In genomic region chr20:24048014-24048611, GRCh38 we compare ENCODE assay signal across 19 cellular contexts. TPM values are rescaled to one million over a fixed set of nuclear protein-coding genes. Genes with fewer than 3 reads are reported as not detected.
DNase-seq lines count a peak whose midpoint lies in the region; ATAC-seq lines count a peak whose summit lies in the region.
"Had no signal": no experiment of that assay in that cellular context is flagged by ENCODE, and none has a peak within 500 bp of the region (broad histone marks: within the 10 kb centered on the region; RNA-seq: fewer than 3 reads in every experiment).

No MANE protein-coding gene starts in this region.

- peaks cover 54% of the 10 kb centered on the region for H3K4me1 ChIP-seq in CD8-positive, alpha-beta memory T cell (ENCODE audit: insufficient read depth, low read length)
- H3K4me1 ChIP-seq: SJCRH30 had no signal

- H3K27me3 Mint-ChIP-seq in activated CD4-positive, alpha-beta memory T cell treated with anti-CD3 and anti-CD28 coated beads for 36 hours = no peaks in the 10 kb centered on the region
- no peaks in the 10 kb centered on the region for H3K27me3 Mint-ChIP-seq in activated CD4-positive, alpha-beta memory T cell treated with anti-CD3 and anti-CD28 coated beads, Interleukin-2, amount 10 ng/mL, durations not matched to agents 7 days and 5 days
- peaks cover 2 to 3% of the 10 kb centered on the region in 2 donors for H3K27me3 Mint-ChIP-seq in CD8-positive, alpha-beta memory T cell

- H3K9me3 ChIP-seq in CD8-positive, alpha-beta memory T cell (ENCODE audit: low read length) = no peaks in the 10 kb centered on the region
- H3K9me3 ChIP-seq: MG63, SJCRH30 had no signal

- POLR2A ChIA-PET in activated CD4-positive, alpha-beta memory T cell treated with anti-CD3 and anti-CD28 coated beads for 36 hours (lab: Charles Lee) = no interaction called here
- POLR2A ChIA-PET in activated CD4-positive, alpha-beta memory T cell treated with anti-CD3 and anti-CD28 coated beads, Interleukin-2, amount 10 ng/mL, durations not matched to agents 7 days and 5 days (lab: Charles Lee) = no interaction called here
- POLR2A ChIA-PET in CD8-positive, alpha-beta memory T cell (lab: Charles Lee) = no interaction called here

- ATAC-seq in sciatic nerve = peak; percentile 55
- no peak for ATAC-seq in HG03342 (IDR thresholded peaks at IDR 0.05; ENCODE audit: unreplicated experiment)
- ATAC-seq: HepG2 had no signal

- H3K27ac Mint-ChIP-seq in activated CD4-positive, alpha-beta memory T cell treated with anti-CD3 and anti-CD28 coated beads for 36 hours = peak overlapping the region; percentile 57
- no peak overlapping the region for H3K27ac Mint-ChIP-seq in activated CD4-positive, alpha-beta memory T cell treated with anti-CD3 and anti-CD28 coated beads, Interleukin-2, amount 10 ng/mL, durations not matched to agents 7 days and 5 days
- peak overlapping the region in 4 of 8 donors; percentile 6 to 80 (median 46) for H3K27ac Mint-ChIP-seq in CD8-positive, alpha-beta memory T cell
- H3K27ac Mint-ChIP-seq: CD14-positive monocyte had no signal

- intact Hi-C loops in activated CD4-positive, alpha-beta memory T cell treated with anti-CD3 and anti-CD28 coated beads for 36 hours (cut with micrococcal nuclease) = no loop called here
- intact Hi-C loops in sciatic nerve (cut with DNase I) = no loop called here

- CTCF ChIA-PET in activated CD4-positive, alpha-beta memory T cell treated with anti-CD3 and anti-CD28 coated beads for 36 hours (lab: Charles Lee) = no interaction called here
- CTCF ChIA-PET in activated CD4-positive, alpha-beta memory T cell treated with anti-CD3 and anti-CD28 coated beads, Interleukin-2, amount 10 ng/mL, durations not matched to agents 7 days and 5 days (lab: Charles Lee) = no interaction called here
- CTCF ChIA-PET in CD8-positive, alpha-beta memory T cell (lab: Charles Lee) = interaction anchor here (1.0 to 2.0 kb wide), 3 partner anchors 15 to 111 kb away, joined by 3 to 5 read pairs (median 3); no protein-coding TSS in a partner anchor

- H3K27me3 ChIP-seq in CD8-positive, alpha-beta memory T cell (ENCODE audit: insufficient read depth, low read length, poor library complexity, severe bottlenecking) = no peaks in the 10 kb centered on the region
- H3K27me3 ChIP-seq: MG63 had no signal

- H3K4me1 Mint-ChIP-seq in activated CD4-positive, alpha-beta memory T cell treated with anti-CD3 and anti-CD28 coated beads for 36 hours (ENCODE audit: low read depth) = peaks cover 56% of the 10 kb centered on the region
- peaks cover 63% of the 10 kb centered on the region for H3K4me1 Mint-ChIP-seq in activated CD4-positive, alpha-beta memory T cell treated with anti-CD3 and anti-CD28 coated beads, Interleukin-2, amount 10 ng/mL, durations not matched to agents 7 days and 5 days
- peaks cover 32 to 53% (median 45%) of the 10 kb centered on the region in 3 donors for H3K4me1 Mint-ChIP-seq in CD8-positive, alpha-beta memory T cell
- H3K4me1 Mint-ChIP-seq: CD14-positive monocyte had no signal

- H3K4me3 ChIP-seq in CD8-positive, alpha-beta memory T cell (ENCODE audit: low read length) = no peak overlapping the region
- H3K4me3 ChIP-seq: MG63, SJCRH30 had no signal

- no peaks in the 10 kb centered on the region for H3K36me3 ChIP-seq in CD8-positive, alpha-beta memory T cell (ENCODE audit: insufficient read depth, low read length)
- H3K36me3 ChIP-seq: MG63, SJCRH30 had no signal

- no peaks in the 10 kb centered on the region for H3K9me3 Mint-ChIP-seq in activated CD4-positive, alpha-beta memory T cell treated with anti-CD3 and anti-CD28 coated beads for 36 hours
- H3K9me3 Mint-ChIP-seq in activated CD4-positive, alpha-beta memory T cell treated with anti-CD3 and anti-CD28 coated beads, Interleukin-2, amount 10 ng/mL, durations not matched to agents 7 days and 5 days = no peaks in the 10 kb centered on the region
- H3K9me3 Mint-ChIP-seq in CD8-positive, alpha-beta memory T cell = no peaks in the 10 kb centered on the region

- no peak overlapping the region for H3K4me3 Mint-ChIP-seq in activated CD4-positive, alpha-beta memory T cell treated with anti-CD3 and anti-CD28 coated beads for 36 hours
- no peak overlapping the region for H3K4me3 Mint-ChIP-seq in activated CD4-positive, alpha-beta memory T cell treated with anti-CD3 and anti-CD28 coated beads, Interleukin-2, amount 10 ng/mL, durations not matched to agents 7 days and 5 days
- no peak overlapping the region for H3K4me3 Mint-ChIP-seq in CD8-positive, alpha-beta memory T cell
- H3K4me3 Mint-ChIP-seq: CD14-positive monocyte had no signal

- H3K27ac ChIP-seq in CD8-positive, alpha-beta memory T cell (ENCODE audit: low read depth, low read length) = no peak overlapping the region
- H3K27ac ChIP-seq: KMS-11, RWPE1, SJCRH30 had no signal

- peaks cover 5% of the 10 kb centered on the region for H3K36me3 Mint-ChIP-seq in activated CD4-positive, alpha-beta memory T cell treated with anti-CD3 and anti-CD28 coated beads for 36 hours
- no peaks in the 10 kb centered on the region for H3K36me3 Mint-ChIP-seq in activated CD4-positive, alpha-beta memory T cell treated with anti-CD3 and anti-CD28 coated beads, Interleukin-2, amount 10 ng/mL, durations not matched to agents 7 days and 5 days (ENCODE audit: low read depth)
- peaks cover 0 to 6% (median 2%) of the 10 kb centered on the region in 3 donors for H3K36me3 Mint-ChIP-seq in CD8-positive, alpha-beta memory T cell
- H3K36me3 Mint-ChIP-seq: CD14-positive monocyte had no signal

- DNase-seq in activated CD4-positive, alpha-beta memory T cell treated with anti-CD3 and anti-CD28 coated beads for 36 hours = no peak
- no peak for DNase-seq in activated CD4-positive, alpha-beta memory T cell treated with anti-CD3 and anti-CD28 coated beads, Interleukin-2, amount 10 ng/mL, durations not matched to agents 7 days and 5 days
- DNase-seq in DMS79 treated with DMSO at 0.1 percent for 48 hours (lab: John Stamatoyannopoulos, UW) (peak; percentile 22), kidney tubule cell (ENCODE audit: low spot score) (peak; percentile 8), sciatic nerve (ENCODE audit: low spot score) (no peak)
- no peak for DNase-seq in stimulated activated CD4-positive, alpha-beta T cell treated with anti-CD3 and anti-CD28 coated beads, Interleukin-4, amount 100 ng/mL, for 4 hours
- no peak for DNase-seq in CD8-positive, alpha-beta memory T cell
- DNase-seq: MG63, NCI-H1105, NCI-H1694 treated with DMSO at 0.1 percent for 48 hours, NCI-H526, SJCRH30 had no signal

RNA-seq across cellular contexts. Expression of gene GGTLC1, which starts 59.5 kb away (rescaled TPM):
- not detected for total RNA-seq in activated CD4-positive, alpha-beta memory T cell treated with anti-CD3 and anti-CD28 coated beads for 36 hours
- not detected for total RNA-seq in activated CD4-positive, alpha-beta memory T cell treated with anti-CD3 and anti-CD28 coated beads, Interleukin-2, amount 10 ng/mL, durations not matched to agents 7 days and 5 days
- total RNA-seq in sciatic nerve = not detected
- total RNA-seq in CD8-positive, alpha-beta memory T cell = not detected
- not detected for polyA plus RNA-seq in CD8-positive, alpha-beta memory T cell
- total RNA-seq: A673, H4, HepG2, SJCRH30 had no signal
- polyA plus RNA-seq: CD14-positive monocyte, HepG2 had no signal

Comparison
In these comparisons a context has a peak if more than half of its experiments do, and no peak if none do; other contexts are left out.
1. DNase-seq: peak in DMS79 treated with DMSO at 0.1 percent for 48 hours (single experiment) and kidney tubule cell (single experiment); none in activated CD4-positive, alpha-beta memory T cell treated with anti-CD3 and anti-CD28 coated beads for 36 hours (single experiment), activated CD4-positive, alpha-beta memory T cell treated with anti-CD3 and anti-CD28 coated beads, Interleukin-2, amount 10 ng/mL, durations not matched to agents 7 days and 5 days (single experiment), sciatic nerve (single experiment), stimulated activated CD4-positive, alpha-beta T cell treated with anti-CD3 and anti-CD28 coated beads, Interleukin-4, amount 100 ng/mL, for 4 hours (0 of 2) and CD8-positive, alpha-beta memory T cell (0 of 5).